In genomic region chr1:112677501-112677900, GRCh38 we compare ENCODE assay signal across 19 cellular contexts.
"Had no signal": no experiment of that assay in that cellular context is flagged by ENCODE, and none has a peak within 500 bp of the region (broad histone marks: within the 10 kb centered on the region; RNA-seq: fewer than 3 reads in every experiment).

No MANE protein-coding gene starts in this region.

- H3K9me3 ChIP-seq: heart left ventricle, neutrophil, psoas muscle, right lobe of liver, spleen, testis, tibial nerve had no signal

- DNase-seq: cortex of kidney; dorsolateral prefrontal cortex; effector CD8-positive, alpha-beta T cell; heart left ventricle; hippocampal formation; nephron progenitor cell; psoas muscle; right lobe of liver; spleen; stimulated activated CD4-positive, alpha-beta T cell treated with anti-CD3 and anti-CD28 coated beads, Interleukin-15, amount 100 ng/mL, for 24 hours; stimulated activated CD4-positive, alpha-beta T cell treated with anti-CD3 and anti-CD28 coated beads, Interleukin-1b, Interleukin-23, amount 100 ng/mL, for 48 hours; stimulated activated CD4-positive, alpha-beta T cell treated with anti-CD3 and anti-CD28 coated beads, Interleukin-4, amount 100 ng/mL, for 24 hours; testis had no signal

- H3K9me3 Mint-ChIP-seq: stimulated activated memory B cell treated with anti-CD40 and anti-IgM and Interleukin-4, amounts not matched to agents 10 μg/mL and 1 μg/mL and 100 μg/mL, for 72 hours had no signal

- H3K27me3 Mint-ChIP-seq: stimulated activated memory B cell treated with anti-CD40 and anti-IgM and Interleukin-4, amounts not matched to agents 10 μg/mL and 1 μg/mL and 100 μg/mL, for 72 hours; stimulated activated naive CD8-positive, alpha-beta T cell treated with anti-CD3 and anti-CD28 coated beads, Interleukin-15, Interleukin-2, amounts not matched to agents 100 ng/mL and 50 ng/mL, for 24 hours had no signal

- H3K36me3 Mint-ChIP-seq: stimulated activated memory B cell treated with anti-CD40 and anti-IgM and Interleukin-4, amounts not matched to agents 10 μg/mL and 1 μg/mL and 100 μg/mL, for 72 hours had no signal

- H3K4me3 ChIP-seq: dorsolateral prefrontal cortex, heart left ventricle, psoas muscle, right lobe of liver, spleen, testis, tibial nerve had no signal

- H3K27me3 ChIP-seq: dorsolateral prefrontal cortex, heart left ventricle, right lobe of liver, spleen, testis, tibial nerve had no signal

- H3K4me3 Mint-ChIP-seq: stimulated activated memory B cell treated with anti-CD40 and anti-IgM and Interleukin-4, amounts not matched to agents 10 μg/mL and 1 μg/mL and 100 μg/mL, for 72 hours; stimulated activated naive CD8-positive, alpha-beta T cell treated with anti-CD3 and anti-CD28 coated beads, Interleukin-15, Interleukin-2, amounts not matched to agents 100 ng/mL and 50 ng/mL, for 24 hours had no signal

- H3K27ac Mint-ChIP-seq: nephron progenitor cell; stimulated activated memory B cell treated with anti-CD40 and anti-IgM and Interleukin-4, amounts not matched to agents 10 μg/mL and 1 μg/mL and 100 μg/mL, for 72 hours; stimulated activated naive CD8-positive, alpha-beta T cell treated with anti-CD3 and anti-CD28 coated beads, Interleukin-15, Interleukin-2, amounts not matched to agents 100 ng/mL and 50 ng/mL, for 24 hours had no signal

- H3K36me3 ChIP-seq: right lobe of liver, tibial nerve had no signal

- FAIRE-seq: frontal cortex had no signal

- H3K27ac ChIP-seq: neutrophil, psoas muscle, right lobe of liver had no signal

- ATAC-seq: esophagus mucosa; heart left ventricle; psoas muscle; right lobe of liver; stimulated activated memory B cell treated with anti-CD40 and anti-IgM and Interleukin-4, amounts not matched to agents 10 μg/mL and 1 μg/mL and 100 μg/mL, for 72 hours had no signal
